Comparison of ENCODE assay signal across 10 cellular contexts in the genomic region with DNA sequence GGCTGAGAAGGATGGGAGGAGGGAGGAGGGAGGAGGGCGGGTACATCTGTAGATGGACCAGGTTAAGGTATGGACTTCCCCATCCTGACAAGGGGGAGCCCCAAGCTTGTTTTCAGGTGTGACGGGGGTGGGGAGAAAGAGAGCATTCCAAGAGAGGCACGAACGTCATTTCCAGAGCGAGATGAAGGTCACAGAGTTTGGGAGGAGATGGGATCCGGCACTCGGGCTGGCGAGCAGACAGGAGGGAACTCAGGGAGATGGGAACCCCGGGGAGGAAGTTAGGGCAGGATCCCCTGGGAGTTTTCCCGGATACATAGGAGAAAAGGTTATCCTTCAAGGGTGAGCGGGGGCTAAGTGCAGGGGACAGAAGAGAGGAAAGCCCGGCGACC.
A peak's percentile ranks its signal among the peaks of the same experiment; 100 is the strongest.
DNase-seq lines count a peak whose midpoint lies in the region; ATAC-seq and TF ChIP-seq lines count a peak whose summit lies in the region.
"Had no signal": no experiment of that assay in that cellular context is flagged by ENCODE, and none has a peak within 500 bp of the region (broad histone marks: within the 10 kb centered on the region; RNA-seq: fewer than 3 reads in every experiment).

No MANE protein-coding gene starts in this region.

- H3F3A ChIP-seq in GM23248 (ENCODE audit: insufficient read depth): 0 out of 2 replicates have a peak, but pooled peaks cover 2% of the 10 kb centered on the region

- H4K20me1 ChIP-seq in GM23248 (ENCODE audit: insufficient read depth): no peaks in the 10 kb centered on the region

- in situ Hi-C loops in GM23248 (cut with MboI): no loop called here

- peaks cover 20% of the 10 kb centered on the region for H3K4me1 ChIP-seq in GM23248 (ENCODE audit: insufficient read depth)

- H3K4me3 Mint-ChIP-seq in stimulated activated memory B cell treated with anti-CD40 and anti-IgM and Interleukin-4, amounts not matched to agents 10 μg/mL and 1 μg/mL and 100 μg/mL, for 72 hours: peak overlapping the region; percentile 66
- H3K4me3 Mint-ChIP-seq: activated T-cell treated with anti-CD3 and anti-CD28 coated beads, Interleukin-2, amount 50 U/mL, for 4 hours had no signal

- TF ChIP-seq CTCF in choroid plexus epithelial cell (conservative IDR thresholded peaks at IDR 0.05; ENCODE audit: low read depth, low read length): no peak

- peak overlapping the region; percentile 66 for H3K27ac Mint-ChIP-seq in stimulated activated memory B cell treated with anti-CD40 and anti-IgM and Interleukin-4, amounts not matched to agents 10 μg/mL and 1 μg/mL and 100 μg/mL, for 72 hours

- H3K36me3 ChIP-seq in GM23248 (ENCODE audit: low read depth): no peaks in the 10 kb centered on the region

- H2AFZ ChIP-seq in GM23248: peak overlapping the region; percentile 65

- no peaks in the 10 kb centered on the region for H3K27me3 ChIP-seq in GM23248 (replicated peaks; ENCODE audit: insufficient read depth)

- H3K9ac ChIP-seq in GM23248: peak overlapping the region; percentile 63

- no peaks in the 10 kb centered on the region for H3K36me3 Mint-ChIP-seq in stimulated activated memory B cell treated with anti-CD40 and anti-IgM and Interleukin-4, amounts not matched to agents 10 μg/mL and 1 μg/mL and 100 μg/mL, for 72 hours

- peaks cover 58% of the 10 kb centered on the region for H3K79me2 ChIP-seq in GM23248 (ENCODE audit: insufficient read depth)

- 25% methylated on average over 12 to 13 of the region's 13 CpGs for WGBS in GM23248 (ENCODE audit: low coverage in 1 of 2, low lambda C conversion rate in 2 of 2, missing lambda C conversion rate in 2 of 2), 2 experiments

- no peaks in the 10 kb centered on the region for H3K9me3 ChIP-seq in GM23248 (ENCODE audit: low read depth)

- no peaks in the 10 kb centered on the region for H3K9me2 ChIP-seq in GM23248 (ENCODE audit: insufficient read depth)

- H3K27me3 Mint-ChIP-seq in stimulated activated memory B cell treated with anti-CD40 and anti-IgM and Interleukin-4, amounts not matched to agents 10 μg/mL and 1 μg/mL and 100 μg/mL, for 72 hours: no peaks in the 10 kb centered on the region

- no peak for DNase-seq in GM23248
- no peak for DNase-seq in choroid plexus epithelial cell (ENCODE audit: low read depth)
- no peak for DNase-seq in left lobe of liver (ENCODE audit: low spot score)
- DNase-seq in activated CD8-positive, alpha-beta memory T cell treated with anti-CD3 and anti-CD28 coated beads for 24 hours: no peak
- DNase-seq in activated CD8-positive, alpha-beta memory T cell treated with anti-CD3 and anti-CD28 coated beads, Interleukin-2, amount 50 U/mL, for 4 hours: no peak
- DNase-seq: activated T-cell treated with anti-CD3 and anti-CD28 coated beads, Interleukin-2, amount 50 U/mL, for 4 hours; DMS79 had no signal

- peak overlapping the region; percentile 56 for H3K4me3 ChIP-seq in GM23248
- peak overlapping the region; percentile 47 for H3K4me3 ChIP-seq in choroid plexus epithelial cell (ENCODE audit: low read depth, low read length)

- peaks cover 48% of the 10 kb centered on the region for H3K4me1 Mint-ChIP-seq in stimulated activated memory B cell treated with anti-CD40 and anti-IgM and Interleukin-4, amounts not matched to agents 10 μg/mL and 1 μg/mL and 100 μg/mL, for 72 hours

- ATAC-seq in left lobe of liver (peak; percentile 27), HG03280 (IDR thresholded peaks at IDR 0.05; ENCODE audit: unreplicated experiment) (no peak), GM21529 (IDR thresholded peaks at IDR 0.05; ENCODE audit: unreplicated experiment) (no peak)
- peak; percentile 75 for ATAC-seq in stimulated activated memory B cell treated with anti-CD40 and anti-IgM and Interleukin-4, amounts not matched to agents 10 μg/mL and 1 μg/mL and 100 μg/mL, for 72 hours
- ATAC-seq: activated T-cell treated with anti-CD3 and anti-CD28 coated beads, Interleukin-2, amount 50 U/mL, for 4 hours had no signal

- peak overlapping the region; percentile 46 for H3K4me2 ChIP-seq in GM23248 (ENCODE audit: unreplicated experiment)

- H3K27ac ChIP-seq in GM23248: no peak overlapping the region

- H3K9me3 Mint-ChIP-seq in stimulated activated memory B cell treated with anti-CD40 and anti-IgM and Interleukin-4, amounts not matched to agents 10 μg/mL and 1 μg/mL and 100 μg/mL, for 72 hours: peaks cover 3% of the 10 kb centered on the region
- H3K9me3 Mint-ChIP-seq: activated T-cell treated with anti-CD3 and anti-CD28 coated beads, Interleukin-2, amount 50 U/mL, for 4 hours had no signal

Comparison
In these comparisons a context has a peak if more than half of its experiments do, and no peak if none do; other contexts are left out.
1. ATAC-seq: peak in left lobe of liver (single experiment) and stimulated activated memory B cell treated with anti-CD40 and anti-IgM and Interleukin-4, amounts not matched to agents 10 μg/mL and 1 μg/mL and 100 μg/mL, for 72 hours (single experiment); none in HG03280 (single experiment) and GM21529 (single experiment).